7 cellular contexts compared by ENCODE assay signal in the genomic region with DNA sequence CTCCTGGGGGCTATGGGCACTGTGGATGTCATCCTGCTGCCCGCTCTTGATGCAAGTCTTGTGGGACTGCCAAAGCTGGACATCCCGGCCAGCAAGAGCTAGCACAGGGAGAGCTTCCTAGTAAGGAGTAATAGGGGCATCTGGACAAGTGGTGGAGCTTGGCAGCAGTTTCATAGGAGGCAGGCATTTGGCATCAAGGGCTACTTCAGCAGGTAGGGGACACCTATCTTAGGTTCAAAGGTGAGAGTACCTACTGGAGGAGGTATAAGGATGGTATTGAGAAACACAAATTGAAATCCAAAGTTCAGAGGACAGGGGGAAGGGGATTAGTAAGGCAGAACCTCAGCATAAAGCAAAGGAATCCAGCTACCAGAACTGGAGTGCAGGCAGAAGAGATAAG.
"Had no signal": no experiment of that assay in that cellular context is flagged by ENCODE, and none has a peak within 500 bp of the region (broad histone marks: within the 10 kb centered on the region; RNA-seq: fewer than 3 reads in every experiment).

No MANE protein-coding gene starts in this region.

- ATAC-seq: GM23338, K562 had no signal

- DNase-seq: H9, HCEC 1CT, IMR-90, KG1 had no signal

- H3K27ac ChIP-seq: HL-60 had no signal

- H3K4me3 ChIP-seq: GM23338, K562 had no signal

- H2AFZ ChIP-seq: GM23338 had no signal

- H3K4me2 ChIP-seq: GM23338 had no signal
